ENCODE assay signal across 10 cellular contexts in the genomic region with DNA sequence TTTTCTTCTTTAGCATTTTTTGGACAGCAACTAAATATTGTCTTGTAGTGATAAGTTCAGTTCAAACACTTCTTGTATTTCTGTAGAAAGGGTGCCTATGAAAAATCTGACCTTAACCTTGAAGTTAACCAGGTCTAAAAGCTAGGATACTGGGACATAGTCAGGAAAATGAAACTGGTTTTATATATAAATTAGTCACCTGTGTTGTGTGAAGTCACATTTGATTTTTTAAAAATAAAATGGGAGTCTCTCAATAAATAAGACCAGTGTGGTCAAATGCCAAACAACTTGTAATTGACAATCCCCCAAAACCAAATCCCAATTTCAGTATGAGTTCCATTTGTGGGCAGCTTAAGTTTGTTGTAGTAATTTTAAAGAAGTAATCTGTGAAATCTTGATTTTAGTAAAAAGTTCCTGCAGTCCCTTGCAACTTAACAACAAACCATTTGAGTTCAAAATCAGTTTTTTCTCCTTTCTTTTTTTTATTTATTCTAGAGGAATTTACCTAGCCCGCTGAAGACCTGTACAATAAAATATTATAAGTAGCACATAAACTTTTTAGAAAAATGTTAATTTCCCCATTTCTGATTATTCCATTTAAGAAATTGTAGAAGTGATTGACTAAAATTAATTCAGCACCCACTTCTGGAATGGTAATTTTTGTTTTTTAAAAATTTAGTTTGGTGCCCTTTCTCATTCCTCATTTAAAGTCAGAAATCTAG.
DNase-seq lines count a peak whose midpoint lies in the region; ATAC-seq, FAIRE-seq and TF ChIP-seq lines count a peak whose summit lies in the region.
"Had no signal": no experiment of that assay in that cellular context is flagged by ENCODE, and none has a peak within 500 bp of the region (broad histone marks: within the 10 kb centered on the region; RNA-seq: fewer than 3 reads in every experiment).

No MANE protein-coding gene starts in this region.

- DNase-seq in HL-60 (ENCODE audit: low read depth in 1 of 2, low spot score in 1 of 2), result no peak
- no peak for DNase-seq in adrenal gland
- DNase-seq in superior temporal gyrus (ENCODE audit: extremely low spot score), result peak; percentile 69
- DNase-seq in NCI-H1048 (lab: John Stamatoyannopoulos, UW), result no peak
- no peak for DNase-seq in stimulated activated CD4-positive, alpha-beta T cell treated with anti-CD3 and anti-CD28 coated beads, Interleukin-2, amount 100 ng/mL, for 24 hours
- DNase-seq: foreskin melanocyte; NK-92 treated with Interleukin-12 subunit alpha and Interleukin-12 subunit beta, amount 100 ng/mL, for 24 hours; WERI-Rb-1 had no signal

- H3K27me3 ChIP-seq in HL-60 (ENCODE audit: insufficient read depth, poor library complexity, severe bottlenecking) (no peaks in the 10 kb centered on the region), adrenal gland (no peaks in the 10 kb centered on the region)

- WGBS in adrenal gland, 4 donors, result 86 to 96% (median 90%) methylated on average over 1 of the region's 1 CpG

- intact Hi-C loops in adrenal gland (cut with DNase I), result no loop called here

- H3K9me3 ChIP-seq in adrenal gland (replicated peaks in 1 of 3), result no peaks in the 10 kb centered on the region

- TF ChIP-seq CTCF in HL-60 (IDR thresholded peaks at IDR 0.05; ENCODE audit: insufficient read depth, low read length) (no peak), adrenal gland (IDR thresholded peaks at IDR 0.05) (no peak)

- H3K36me3 ChIP-seq in adrenal gland (replicated peaks in 1 of 2), result no peaks in the 10 kb centered on the region
- H3K36me3 ChIP-seq: WERI-Rb-1 had no signal

- FAIRE-seq in islet of Langerhans (lab: Jason Lieb, UNC), result peak; percentile 96

- no peak overlapping the region for H3K4me3 ChIP-seq in HL-60 (replicated peaks; ENCODE audit: insufficient read depth, low read length)
- H3K4me3 ChIP-seq in adrenal gland, result no peak overlapping the region

- no peak for TF ChIP-seq POLR2A in adrenal gland (IDR thresholded peaks at IDR 0.05)

- peaks cover 35 to 63% of the 10 kb centered on the region in 2 donors for H3K4me1 ChIP-seq in adrenal gland (replicated peaks in 1 of 2)

- peak overlapping the region; percentile 98 for H3K27ac ChIP-seq in HL-60 (replicated peaks)
- H3K27ac ChIP-seq in adrenal gland, result peak overlapping the region in 4 of 5 donors; percentile 14 to 99 (median 98)
- H3K27ac ChIP-seq: WERI-Rb-1 had no signal

- no peak for ATAC-seq in GM19452 (IDR thresholded peaks at IDR 0.05; ENCODE audit: unreplicated experiment)
